ENCODE assay signal across 16 cellular contexts in genomic region chr11:131770801-131771200, GRCh38.
"Had no signal": no experiment of that assay in that cellular context is flagged by ENCODE, and none has a peak within 500 bp of the region (broad histone marks: within the 10 kb centered on the region; RNA-seq: fewer than 3 reads in every experiment).

No MANE protein-coding gene starts in this region.

- H3K36me3 ChIP-seq: stomach, thoracic aorta had no signal

- H3K27me3 ChIP-seq: foreskin keratinocyte had no signal

- H3K9me3 Mint-ChIP-seq: T-helper 1 cell treated with Interleukin-12 subunit alpha and Interleukin-12 subunit beta and Interleukin-4 antibody, amounts not matched to agents 30 μg/mL and 1 μg/mL, for 36 hours had no signal

- H3K27ac ChIP-seq: epithelial cell of prostate, foreskin keratinocyte, psoas muscle, stomach, thoracic aorta had no signal

- H3K4me3 Mint-ChIP-seq: activated CD8-positive, alpha-beta memory T cell treated with anti-CD3 and anti-CD28 coated beads, Interleukin-2, amount 10 ng/mL, durations not matched to agents 7 days and 5 days; activated T-cell treated with anti-CD3 and anti-CD28 coated beads, Interleukin-2, amount 50 U/mL, for 24 hours; natural killer cell; T-helper 1 cell treated with Interleukin-12 subunit alpha and Interleukin-12 subunit beta and Interleukin-4 antibody, amounts not matched to agents 30 μg/mL and 1 μg/mL, for 36 hours had no signal

- ATAC-seq: activated CD8-positive, alpha-beta memory T cell treated with anti-CD3 and anti-CD28 coated beads, Interleukin-2, amount 10 ng/mL, durations not matched to agents 7 days and 5 days; foreskin keratinocyte; natural killer cell; psoas muscle had no signal

- H3K9me3 ChIP-seq: psoas muscle, stomach, thoracic aorta had no signal

- DNase-seq: activated CD4-positive, alpha-beta T cell treated with anti-CD3 and anti-CD28 coated beads, Interleukin-2, amount 50 U/mL, for 48 hours; activated CD8-positive, alpha-beta memory T cell treated with anti-CD3 and anti-CD28 coated beads, Interleukin-2, amount 10 ng/mL, durations not matched to agents 7 days and 5 days; activated T-cell treated with anti-CD3 and anti-CD28 coated beads, Interleukin-2, amount 50 U/mL, for 24 hours; effector memory CD4-positive, alpha-beta T cell; foreskin keratinocyte; head of caudate nucleus; mammary epithelial cell; natural killer cell; nucleus accumbens; psoas muscle; stimulated activated CD4-positive, alpha-beta T cell treated with anti-CD3 and anti-CD28 coated beads, Interleukin-15, amount 100 ng/mL, for 24 hours; stimulated activated CD4-positive, alpha-beta T cell treated with anti-CD3 and anti-CD28 coated beads, Interleukin-4, amount 100 ng/mL, for 4 hours; stomach had no signal

- H3K4me1 Mint-ChIP-seq: activated CD8-positive, alpha-beta memory T cell treated with anti-CD3 and anti-CD28 coated beads, Interleukin-2, amount 10 ng/mL, durations not matched to agents 7 days and 5 days; natural killer cell had no signal

- H3K4me3 ChIP-seq: psoas muscle, stomach, thoracic aorta had no signal

- H3K4me1 ChIP-seq: foreskin keratinocyte, psoas muscle, stomach had no signal

- H3K27me3 Mint-ChIP-seq: activated CD8-positive, alpha-beta memory T cell treated with anti-CD3 and anti-CD28 coated beads, Interleukin-2, amount 10 ng/mL, durations not matched to agents 7 days and 5 days; activated T-cell treated with anti-CD3 and anti-CD28 coated beads, Interleukin-2, amount 50 U/mL, for 24 hours had no signal

- H3K27ac Mint-ChIP-seq: activated CD8-positive, alpha-beta memory T cell treated with anti-CD3 and anti-CD28 coated beads, Interleukin-2, amount 10 ng/mL, durations not matched to agents 7 days and 5 days; activated T-cell treated with anti-CD3 and anti-CD28 coated beads, Interleukin-2, amount 50 U/mL, for 24 hours; natural killer cell; T-helper 1 cell treated with Interleukin-12 subunit alpha and Interleukin-12 subunit beta and Interleukin-4 antibody, amounts not matched to agents 30 μg/mL and 1 μg/mL, for 36 hours had no signal

- H3K36me3 Mint-ChIP-seq: activated CD8-positive, alpha-beta memory T cell treated with anti-CD3 and anti-CD28 coated beads, Interleukin-2, amount 10 ng/mL, durations not matched to agents 7 days and 5 days; natural killer cell had no signal
